ENCODE assay signal across 17 cellular contexts in the genomic region with DNA sequence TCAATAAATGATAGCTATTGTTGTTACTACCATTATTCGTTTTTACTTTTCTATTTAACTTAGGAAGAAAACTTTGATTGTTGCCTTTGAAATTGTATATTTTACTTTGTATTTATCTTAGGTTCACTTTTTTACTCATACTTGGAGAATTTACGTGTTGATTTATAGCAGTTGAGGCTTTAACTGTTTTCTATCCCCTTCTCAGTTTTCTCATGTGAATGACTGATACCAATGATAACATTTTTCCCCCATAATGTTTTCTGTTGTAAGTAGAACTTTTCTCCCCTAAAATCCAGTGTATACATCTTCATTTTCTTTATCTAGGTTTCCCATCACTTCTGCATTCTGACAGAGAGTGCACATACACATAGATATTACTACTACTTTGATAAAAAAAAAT. TPM values are rescaled to one million over a fixed set of nuclear protein-coding genes. Genes with fewer than 3 reads are reported as not detected.
DNase-seq lines count a peak whose midpoint lies in the region; ATAC-seq, FAIRE-seq and TF ChIP-seq lines count a peak whose summit lies in the region.
"Had no signal": no experiment of that assay in that cellular context is flagged by ENCODE, and none has a peak within 500 bp of the region (broad histone marks: within the 10 kb centered on the region; RNA-seq: fewer than 3 reads in every experiment).

No MANE protein-coding gene starts in this region.

- H3K27ac ChIP-seq in GM12878 (ENCODE audit: control insufficient read depth, insufficient read depth): peak overlapping the region; percentile 63
- H3K27ac ChIP-seq: A549, KMS-11 had no signal

- RAD21 ChIA-PET in GM12878 (lab: Charles Lee; ENCODE audit: unreplicated experiment): interaction anchor here (0.7 to 3.9 kb wide), 8 partner anchors 9 to 55 kb away, joined by 3 to 19 read pairs (median 4); a partner anchor contains a TSS

- TF ChIP-seq POLR2A in GM12878 (IDR thresholded peaks at IDR 0.05; ENCODE audit: low read depth, low read length): no peak

- H3K4me2 ChIP-seq in GM12878 (ENCODE audit: control insufficient read depth, insufficient read depth): peak overlapping the region; percentile 50
- H3K4me2 ChIP-seq: A549, KMS-11 had no signal

- SMC1A ChIA-PET in GM12878 (lab: Charles Lee; ENCODE audit: uncharacterized antibody, unreplicated experiment): interaction anchor here (1.5 to 4.5 kb wide), 7 partner anchors 9 to 52 kb away, joined by 4 to 25 read pairs (median 16); no protein-coding TSS in a partner anchor

- peak overlapping the region; percentile 16; the same call in 1 of the 2 replicates for H3K9ac ChIP-seq in GM12878 (ENCODE audit: control insufficient read depth, insufficient read depth, low read length)
- H3K9ac ChIP-seq: KMS-11 had no signal

- no peaks in the 10 kb centered on the region for H3K36me3 ChIP-seq in GM06990 (ENCODE audit: control insufficient read depth, insufficient read depth, low read length)
- peaks cover 0 to 5% of the 10 kb centered on the region in 2 experiments; a peak in 1 of 4 replicates for H3K36me3 ChIP-seq in GM12878 (ENCODE audit: control insufficient read depth in 2 of 2, insufficient read depth in 2 of 2, low read length in 1 of 2)

- no peaks in the 10 kb centered on the region for H4K20me1 ChIP-seq in GM12878 (ENCODE audit: control insufficient read depth, insufficient read depth)

- TF ChIP-seq EP300 in GM12878 (IDR thresholded peaks at IDR 0.05; ENCODE audit: borderline replicate concordance in 1 of 2, control insufficient read depth in 1 of 2, low read depth in 2 of 2, low read length in 2 of 2): no peak

- H3K4me3 ChIP-seq in GM06990 (replicated peaks; ENCODE audit: low read depth, low read length) (peak overlapping the region; percentile 52; the same call in 1 of the 2 replicates), GM12878 (peak overlapping the region; percentile 40)
- H3K4me3 ChIP-seq: A549 had no signal

- H3K36me3 Mint-ChIP-seq in immature natural killer cell: peaks cover 0 to 12% (median 0%) of the 10 kb centered on the region in 3 donors
- H3K36me3 Mint-ChIP-seq: CD8-positive, alpha-beta T cell had no signal

- H3K4me3 Mint-ChIP-seq in immature natural killer cell: no peak overlapping the region
- H3K4me3 Mint-ChIP-seq: CD14-positive monocyte; CD8-positive, alpha-beta T cell had no signal

- no peak overlapping the region for H3K27ac Mint-ChIP-seq in immature natural killer cell
- H3K27ac Mint-ChIP-seq: CD14-positive monocyte; CD8-positive, alpha-beta T cell had no signal

- no peak for TF ChIP-seq RAD21 in GM12878 (IDR thresholded peaks at IDR 0.05; ENCODE audit: insufficient read depth, low read depth, low read length)

- peaks cover 56% of the 10 kb centered on the region for H3K79me2 ChIP-seq in GM12878 (ENCODE audit: control insufficient read depth, insufficient read depth, low read length)

- no TSS peak for BruUV-seq in GM12878 (replicated peaks; lab: Mats Ljungman, UMichigan)

- no peak overlapping the region; the same call in 1 of the 2 replicates for H2AFZ ChIP-seq in GM12878 (ENCODE audit: control insufficient read depth, low read depth, low read length)

- POLR2A ChIA-PET in GM12878 (lab: Charles Lee): no interaction called here

- FAIRE-seq in GM12878 (lab: Jason Lieb, UNC): no peak
- FAIRE-seq: A549, D721Med had no signal

- in situ Hi-C loops in GM12878 (cut with MboI): no loop called here

- CTCF ChIA-PET in GM12878 (lab: Yijun Ruan, JAX): interaction anchor here (0.9 to 2.5 kb wide), 2 partner anchors 30 to 55 kb away, joined by 3 to 7 read pairs; no protein-coding TSS in a partner anchor

- no peaks in the 10 kb centered on the region for H3K9me3 Mint-ChIP-seq in immature natural killer cell
- H3K9me3 Mint-ChIP-seq: CD14-positive monocyte; CD8-positive, alpha-beta T cell had no signal

- 28% methylated on average over 2 of the region's 2 CpGs for WGBS in GM12878 (ENCODE audit: insufficient coverage, insufficient replicate concordance, low lambda C conversion rate, missing lambda C conversion rate)

- H3K27me3 Mint-ChIP-seq in immature natural killer cell (ENCODE audit: low read depth in 3 of 3): no peaks in the 10 kb centered on the region

- TF ChIP-seq CTCF in GM06990 (IDR thresholded peaks at IDR 0.05; ENCODE audit: insufficient read depth, low read length, poor library complexity, severe bottlenecking): no peak
- no peak for TF ChIP-seq CTCF in GM12878 (IDR thresholded peaks at IDR 0.05 in 2 of 3, conservative IDR thresholded peaks at IDR 0.05 in 1 of 3; ENCODE audit: control insufficient read depth in 2 of 3, extremely low read depth in 1 of 3, insufficient read depth in 1 of 3, low read depth in 3 of 3, low read length in 3 of 3)

- intact Hi-C loops in GM12878 (cut with micrococcal nuclease; ENCODE audit: unreplicated experiment): loop anchor here (5.0 kb wide), 2 partner anchors 105 to 730 kb away; no protein-coding TSS in a partner anchor

- no peaks in the 10 kb centered on the region for H3K4me1 Mint-ChIP-seq in immature natural killer cell

- H3K27me3 ChIP-seq in GM06990 (replicated peaks; ENCODE audit: control insufficient read depth, insufficient read depth, low read length): no peaks in the 10 kb centered on the region
- no peaks in the 10 kb centered on the region for H3K27me3 ChIP-seq in GM12878 (replicated peaks in 1 of 2; ENCODE audit: control insufficient read depth in 2 of 2, insufficient read depth in 2 of 2, low read length in 1 of 2)

- no peak for DNase-seq in GM06990 (ENCODE audit: extremely low read depth, insufficient read length)
- peak; percentile 20 for DNase-seq in LHCN-M2 (ENCODE audit: low read depth)
- DNase-seq in GM12878 (ENCODE audit: low read depth, low spot score): no peak
- DNase-seq in superior temporal gyrus (ENCODE audit: extremely low spot score): peak; percentile 2
- DNase-seq in effector CD8-positive, alpha-beta T cell (lab: John Stamatoyannopoulos, UW): no peak
- DNase-seq in immature natural killer cell: no peak
- DNase-seq: CD8-positive, alpha-beta T cell; COR-L47; DMS153; DMS79 treated with DMSO at 0.1 percent for 48 hours had no signal

- H3K4me1 ChIP-seq in GM12878 (ENCODE audit: control insufficient read depth, insufficient read depth, low read length): peaks cover 16% of the 10 kb centered on the region

- no peak for ATAC-seq in GM12878
- no peak for ATAC-seq in GM18498 (IDR thresholded peaks at IDR 0.05; ENCODE audit: unreplicated experiment)
- no peak for ATAC-seq in HG03354 (IDR thresholded peaks at IDR 0.05; ENCODE audit: poor library complexity, severe bottlenecking, unreplicated experiment)
- ATAC-seq: A549; CD8-positive, alpha-beta T cell; HCT116 had no signal

- no peaks in the 10 kb centered on the region; the same call in 1 of the 3 replicates for H3K9me3 ChIP-seq in GM12878 (replicated peaks; ENCODE audit: control insufficient read depth, insufficient read depth, low read length)
- H3K9me3 ChIP-seq: A549 had no signal

TF ChIP-seq in GM12878, 131 proteins besides CTCF, POLR2A, EP300 and RAD21:
- no peak for TF ChIP-seq SRF (IDR thresholded peaks at IDR 0.05; ENCODE audit: low read depth in 2 of 2, low read length in 2 of 2)
- TF ChIP-seq KLF5 (IDR thresholded peaks at IDR 0.05; ENCODE audit: partially characterized antibody): no peak
- no peak for TF ChIP-seq TCF12 (IDR thresholded peaks at IDR 0.05; ENCODE audit: low read depth, low read length)

RNA-seq across cellular contexts. Expression of a gene that starts 54.4 kb away (rescaled TPM):
- 2.1 and 2.8 TPM in 2 replicates for total RNA-seq in LHCN-M2 (2014; rRNA removed)
- 0.53 TPM for polyA plus RNA-seq in LHCN-M2 (2012)
- total RNA-seq in GM12878 (2013; cell fraction: nucleolus; rRNA removed): 103 and 108 TPM in 2 replicates
- 16.9 and 19.7 TPM in 2 replicates for total RNA-seq in GM12878 (2014; rRNA removed)
- 23.0 and 24.6 TPM in 2 replicates for total RNA-seq in GM12878 (2014; rRNA removed; fragmentation: Illumina TruSeq; extraction: Trizol)
- total RNA-seq in GM12878 (2021): 21.7 and 23.2 TPM in 2 replicates
- polyA plus RNA-seq in GM12878 (2011; ENCODE audit: low read depth): 3.1 TPM
- polyA plus RNA-seq in GM12878 (2011; rRNA removed): 52.4 and 92.7 TPM in 2 replicates
- 10.6 and 11.1 TPM in 2 replicates for polyA plus RNA-seq in GM12878 (2011; cell fraction: cytosol; rRNA removed)
- polyA plus RNA-seq in GM12878 (2011; cell fraction: nucleus; rRNA removed): 25.5 and 29.8 TPM in 2 replicates
- 6.0 and 7.8 TPM in 2 replicates for polyA plus RNA-seq in GM12878 (2012)
- 18.6 and 23.5 TPM in 2 replicates for polyA plus RNA-seq in GM12878 (2014; fragmentation: Illumina TruSeq; extraction: Trizol)
- 10 to 100 TPM; 11.9 to 15.8 TPM for polyA plus RNA-seq in GM12878 (2014; fragmentation: Nextera tagmentation; extraction: Ambion mirVana)
- 9.1 and 12.0 TPM in 2 replicates for polyA plus RNA-seq in GM12878 (2014; rRNA removed)
- 10 to 100 TPM; 15.0 to 17.0 TPM for polyA plus RNA-seq in GM12878 (2016; fragmentation: Nextera tagmentation; extraction: Ambion mirVana)
- 28.5 and 48.1 TPM in 2 replicates for polyA minus RNA-seq in GM12878 (2011; rRNA and poly(A)+ RNA removed)
- 14.8 and 20.1 TPM in 2 replicates for polyA minus RNA-seq in GM12878 (2011; cell fraction: cytosol; rRNA and poly(A)+ RNA removed)
- polyA minus RNA-seq in GM12878 (2011; cell fraction: nucleus; rRNA and poly(A)+ RNA removed): 27.8 and 47.0 TPM in 2 replicates
- polyA plus RNA-seq in immature natural killer cell: 1 to 10 TPM in 1 of 3 donors, under 1 TPM in 2; 0.26 to 4.7 (median 0.91) TPM

RNA-seq across cellular contexts. Expression of a gene that starts 55.7 kb away (rescaled TPM):
- total RNA-seq in LHCN-M2 (2014; rRNA removed): 67.2 and 132 TPM in 2 replicates
- polyA plus RNA-seq in LHCN-M2 (2012): 5.5 TPM
- 108 and 128 TPM in 2 replicates for total RNA-seq in GM12878 (2013; cell fraction: nucleolus; rRNA removed)
- total RNA-seq in GM12878 (2014; rRNA removed): 9.0 and 9.3 TPM in 2 replicates
- total RNA-seq in GM12878 (2014; rRNA removed; fragmentation: Illumina TruSeq; extraction: Trizol): 15.6 and 18.8 TPM in 2 replicates
- total RNA-seq in GM12878 (2021): 9.6 and 11.9 TPM in 2 replicates
- 2.9 TPM for polyA plus RNA-seq in GM12878 (2011; ENCODE audit: low read depth)
- 11.6 and 22.0 TPM in 2 replicates for polyA plus RNA-seq in GM12878 (2011; rRNA removed)
- 3.5 and 4.1 TPM in 2 replicates for polyA plus RNA-seq in GM12878 (2011; cell fraction: cytosol; rRNA removed)
- polyA plus RNA-seq in GM12878 (2011; cell fraction: nucleus; rRNA removed): 12.5 and 16.1 TPM in 2 replicates
- 5.9 and 6.6 TPM in 2 replicates for polyA plus RNA-seq in GM12878 (2012)
- polyA plus RNA-seq in GM12878 (2014; fragmentation: Illumina TruSeq; extraction: Trizol): 12.7 and 15.9 TPM in 2 replicates
- polyA plus RNA-seq in GM12878 (2014; fragmentation: Nextera tagmentation; extraction: Ambion mirVana): 1 to 10 TPM; 3.6 to 5.5 TPM
- 5.7 and 6.7 TPM in 2 replicates for polyA plus RNA-seq in GM12878 (2014; rRNA removed)
- 10 to 100 TPM in 1 of 2 experiments, 1 to 10 TPM in 1; 9.6 to 11.6 TPM for polyA plus RNA-seq in GM12878 (2016; fragmentation: Nextera tagmentation; extraction: Ambion mirVana)
- 14.5 and 14.6 TPM in 2 replicates for polyA minus RNA-seq in GM12878 (2011; rRNA and poly(A)+ RNA removed)
- polyA minus RNA-seq in GM12878 (2011; cell fraction: cytosol; rRNA and poly(A)+ RNA removed): 3.2 and 5.7 TPM in 2 replicates
- 18.6 and 19.5 TPM in 2 replicates for polyA minus RNA-seq in GM12878 (2011; cell fraction: nucleus; rRNA and poly(A)+ RNA removed)
- 1 to 10 TPM in 2 of 3 donors, under 1 TPM in 1; 0.52 to 3.8 (median 1.5) TPM for polyA plus RNA-seq in immature natural killer cell

Comparison
In these comparisons a context has a peak if more than half of its experiments do, and no peak if none do; other contexts are left out.
1. DNase-seq: peak in LHCN-M2 (single experiment) and superior temporal gyrus (single experiment); none in GM06990 (single experiment), GM12878 (single experiment), effector CD8-positive, alpha-beta T cell (single experiment) and immature natural killer cell (0 of 3).